In the genomic region with DNA sequence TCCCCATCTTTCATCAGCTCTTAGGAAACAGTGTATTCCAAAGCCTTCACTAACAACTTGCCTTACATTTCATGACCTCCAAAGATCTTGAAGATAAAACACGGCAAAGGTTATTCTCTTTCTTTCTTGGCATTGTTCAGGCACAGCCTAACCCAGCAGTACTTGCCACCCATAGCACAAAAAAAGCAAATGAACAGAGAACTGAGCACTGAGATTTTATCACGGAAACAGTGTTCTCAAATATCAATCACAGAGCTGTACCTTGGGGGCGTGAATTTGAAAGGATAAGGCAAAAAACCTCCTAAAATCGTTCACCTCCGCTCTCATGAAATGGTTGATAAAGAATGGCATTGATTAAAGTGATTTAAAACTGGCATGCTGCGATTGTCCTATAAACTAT, we compare ENCODE assay signal across 20 cellular contexts. TPM values are rescaled to one million over a fixed set of nuclear protein-coding genes. Genes with fewer than 3 reads are reported as not detected.
DNase-seq lines count a peak whose midpoint lies in the region; ATAC-seq, FAIRE-seq and TF ChIP-seq lines count a peak whose summit lies in the region.
"Had no signal": no experiment of that assay in that cellular context is flagged by ENCODE, and none has a peak within 500 bp of the region (broad histone marks: within the 10 kb centered on the region; RNA-seq: fewer than 3 reads in every experiment).

No MANE protein-coding gene starts in this region.

- TF ChIP-seq EP300 in A549 (IDR thresholded peaks at IDR 0.05) = no peak

- TF ChIP-seq POLR2A in A549 (IDR thresholded peaks at IDR 0.05; ENCODE audit: low read length) = no peak

- no peak overlapping the region for H3K27ac ChIP-seq in A549
- H3K27ac ChIP-seq in HUES48 (ENCODE audit: low read depth, low read length) = peak overlapping the region; percentile 86
- peak overlapping the region; percentile 26 for H3K27ac ChIP-seq in caudate nucleus (ENCODE audit: low read depth, low read length)
- H3K27ac ChIP-seq: BLaER1 treated with 17β-estradiol and CSF1 and Interleukin-3, amounts not matched to agents 10 nM and 100 nM had no signal

- no peak overlapping the region for H3K27ac Mint-ChIP-seq in HFFc6
- H3K27ac Mint-ChIP-seq: CD4-positive, CD25-positive, alpha-beta regulatory T cell had no signal

- H3K27me3 Mint-ChIP-seq in HFFc6 (ENCODE audit: insufficient read depth) = no peaks in the 10 kb centered on the region
- H3K27me3 Mint-ChIP-seq: CD4-positive, CD25-positive, alpha-beta regulatory T cell had no signal

- H3K4me3 Mint-ChIP-seq in HFFc6 = no peak overlapping the region
- H3K4me3 Mint-ChIP-seq: CD4-positive, CD25-positive, alpha-beta regulatory T cell had no signal

- H3K9ac ChIP-seq in HUES48 (ENCODE audit: low read depth, low read length) = no peak overlapping the region
- H3K9ac ChIP-seq: BLaER1 treated with 17β-estradiol and CSF1 and Interleukin-3, amounts not matched to agents 10 nM and 100 nM had no signal

- H3K4me2 ChIP-seq in A549 = no peak overlapping the region
- H3K4me2 ChIP-seq: BLaER1 treated with 17β-estradiol and CSF1 and Interleukin-3, amounts not matched to agents 10 nM and 100 nM had no signal

- H3K36me3 ChIP-seq in HUES48 (ENCODE audit: control insufficient read depth, insufficient read depth, low read length) = no peaks in the 10 kb centered on the region

- peak; percentile 32 for FAIRE-seq in A549 (lab: Jason Lieb, UNC)
- FAIRE-seq: GM12892, H54, HepG2 had no signal

- no peak for ATAC-seq in A549
- no peak for ATAC-seq in GM18873 (IDR thresholded peaks at IDR 0.05; ENCODE audit: low FRiP score, unreplicated experiment)
- no peak for ATAC-seq in HG03159 (IDR thresholded peaks at IDR 0.05; ENCODE audit: unreplicated experiment)
- ATAC-seq: HepG2 had no signal

- no peaks in the 10 kb centered on the region for H3K4me1 Mint-ChIP-seq in HFFc6 (ENCODE audit: low read depth)
- H3K4me1 Mint-ChIP-seq: CD4-positive, CD25-positive, alpha-beta regulatory T cell had no signal

- no peaks in the 10 kb centered on the region for H3K9me3 ChIP-seq in A549
- no peaks in the 10 kb centered on the region for H3K9me3 ChIP-seq in HUES48 (ENCODE audit: control insufficient read depth, insufficient read depth, low read length)

- 79% methylated on average over 6 of the region's 6 CpGs for WGBS in A549 (ENCODE audit: missing lambda C conversion rate)

- POLR2A ChIA-PET in A549 (lab: Yijun Ruan, JAX) = no interaction called here

- H3K36me3 Mint-ChIP-seq in HFFc6 (ENCODE audit: low read depth) = no peaks in the 10 kb centered on the region
- H3K36me3 Mint-ChIP-seq: CD4-positive, CD25-positive, alpha-beta regulatory T cell had no signal

- H3K4me1 ChIP-seq in A549 (no peaks in the 10 kb centered on the region), HUES48 (ENCODE audit: control insufficient read depth, insufficient read depth, low read length) (peaks cover 35% of the 10 kb centered on the region)

- TF ChIP-seq RAD21 in A549 (conservative IDR thresholded peaks at IDR 0.05 in 1 of 2, IDR thresholded peaks at IDR 0.05 in 1 of 2) = no peak

- no peak for TF ChIP-seq CTCF in A549 (IDR thresholded peaks at IDR 0.05)
- TF ChIP-seq CTCF in HFFc6 (IDR thresholded peaks at IDR 0.05) = no peak

- H3K4me3 ChIP-seq in A549 (no peak overlapping the region), HUES48 (ENCODE audit: low read depth, low read length) (peak overlapping the region; percentile 31)
- H3K4me3 ChIP-seq: BLaER1 treated with 17β-estradiol and CSF1 and Interleukin-3, amounts not matched to agents 10 nM and 100 nM had no signal

- no peaks in the 10 kb centered on the region for H3K27me3 ChIP-seq in HUES48 (ENCODE audit: control insufficient read depth, insufficient read depth, low read length)
- H3K27me3 ChIP-seq: BLaER1 treated with 17β-estradiol and CSF1 and Interleukin-3, amounts not matched to agents 10 nM and 100 nM had no signal

- CTCF ChIA-PET in A549 (lab: Yijun Ruan, JAX) = interaction anchor here (0.8 to 1.9 kb wide), 2 partner anchors 17 to 633 kb away, joined by 3 to 4 read pairs; partner anchors contain the start of gene KCNV2

- DNase-seq in A549 (ENCODE audit: low read depth in 1 of 2, low spot score in 1 of 2) (no peak), caudate nucleus (lab: John Stamatoyannopoulos, UW) (peak in 6 of 61 donors; percentile 1 to 45 (median 10)), left kidney (ENCODE audit: low read depth, low spot score) (peak; percentile 18), HFFc6 (no peak), NOMO-1 treated with dmso at 0.1 percent for 144 hours (lab: John Stamatoyannopoulos, UW; ENCODE audit: unreplicated experiment) (no peak)
- DNase-seq: 8988T; ACHN; Calu3; CD4-positive, CD25-positive, alpha-beta regulatory T cell; DMS 273 treated with DMSO at 0.1 percent for 48 hours; DMS79; GDM1 had no signal

- H3K9me3 Mint-ChIP-seq in HFFc6 = no peaks in the 10 kb centered on the region
- H3K9me3 Mint-ChIP-seq: CD4-positive, CD25-positive, alpha-beta regulatory T cell had no signal

TF ChIP-seq in A549, 52 proteins besides CTCF, POLR2A, EP300 and RAD21:
- TF ChIP-seq MYC (IDR thresholded peaks at IDR 0.05; ENCODE audit: borderline replicate concordance, low read length) (no peak), USF2 (IDR thresholded peaks at IDR 0.05) (no peak), EHF (CRISPR knock-in tag; IDR thresholded peaks at IDR 0.05) (no peak), RNF2 (IDR thresholded peaks at IDR 0.05; ENCODE audit: borderline replicate concordance, low read depth) (no peak), FOSB (CRISPR knock-in tag; IDR thresholded peaks at IDR 0.05) (no peak), ZC3H11A (IDR thresholded peaks at IDR 0.05) (no peak), ESRRA (IDR thresholded peaks at IDR 0.05; ENCODE audit: borderline replicate concordance, low read length) (no peak), ZNF302 (CRISPR knock-in tag; IDR thresholded peaks at IDR 0.05) (no peak), RFX5 (IDR thresholded peaks at IDR 0.05) (no peak), TFCP2L1 (CRISPR knock-in tag; IDR thresholded peaks at IDR 0.05) (no peak), BCL3 (IDR thresholded peaks at IDR 0.05) (no peak), ZFP36 (IDR thresholded peaks at IDR 0.05; ENCODE audit: borderline replicate concordance, partially characterized antibody) (no peak)
- TF ChIP-seq, protein P1, sequence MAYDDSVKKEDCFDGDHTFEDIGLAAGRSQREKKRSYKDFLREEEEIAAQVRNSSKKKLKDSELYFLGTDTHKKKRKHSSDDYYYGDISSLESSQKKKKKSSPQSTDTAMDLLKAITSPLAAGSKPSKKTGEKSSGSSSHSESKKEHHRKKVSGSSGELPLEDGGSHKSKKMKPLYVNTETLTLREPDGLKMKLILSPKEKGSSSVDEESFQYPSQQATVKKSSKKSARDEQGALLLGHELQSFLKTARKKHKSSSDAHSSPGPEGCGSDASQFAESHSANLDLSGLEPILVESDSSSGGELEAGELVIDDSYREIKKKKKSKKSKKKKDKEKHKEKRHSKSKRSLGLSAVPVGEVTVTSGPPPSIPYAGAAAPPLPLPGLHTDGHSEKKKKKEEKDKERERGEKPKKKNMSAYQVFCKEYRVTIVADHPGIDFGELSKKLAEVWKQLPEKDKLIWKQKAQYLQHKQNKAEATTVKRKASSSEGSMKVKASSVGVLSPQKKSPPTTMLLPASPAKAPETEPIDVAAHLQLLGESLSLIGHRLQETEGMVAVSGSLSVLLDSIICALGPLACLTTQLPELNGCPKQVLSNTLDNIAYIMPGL (CRISPR knock-in tag; IDR thresholded peaks at IDR 0.05; ENCODE audit: borderline replicate concordance) = no peak
TF ChIP-seq in A549: peak in this region for 0.

RNA-seq across cellular contexts. Expression of gene KCNV2, which starts 16.9 kb away (rescaled TPM):
- not detected in 2 replicates for polyA plus RNA-seq in A549 (2011; rRNA removed)
- polyA plus RNA-seq in A549 (2012; cell fraction: cytosol; rRNA removed) = not detected in 2 replicates
- polyA plus RNA-seq in A549 (2012; cell fraction: nucleus; rRNA removed) = not detected in 2 replicates
- polyA plus RNA-seq in A549 (2017; fragmentation: RNase III; extraction: RNeasy Plus Mini Kit Qiagen cat#74134 plus additional on column Dnase treatment) = not detected in 3 replicates
- not detected in 2 replicates for polyA minus RNA-seq in A549 (2011; rRNA and poly(A)+ RNA removed)
- not detected for total RNA-seq in HFFc6 (2021; fragmentation: NEBNext Ultra II Directional; extraction: Animal tissue kit (Norgen Biotek cat#: 25700))
- total RNA-seq: Calu3; CD4-positive, CD25-positive, alpha-beta regulatory T cell; HepG2; HT-29 had no signal
- polyA plus RNA-seq: CD4-positive, CD25-positive, alpha-beta regulatory T cell; HepG2 had no signal

Comparison
In these comparisons a context has a peak if more than half of its experiments do, and no peak if none do; other contexts are left out.
1. H3K27ac ChIP-seq: peak in HUES48 (single experiment) and caudate nucleus (single experiment); none in A549 (0 of 2).